8 cellular contexts compared by ENCODE assay signal in the genomic region with DNA sequence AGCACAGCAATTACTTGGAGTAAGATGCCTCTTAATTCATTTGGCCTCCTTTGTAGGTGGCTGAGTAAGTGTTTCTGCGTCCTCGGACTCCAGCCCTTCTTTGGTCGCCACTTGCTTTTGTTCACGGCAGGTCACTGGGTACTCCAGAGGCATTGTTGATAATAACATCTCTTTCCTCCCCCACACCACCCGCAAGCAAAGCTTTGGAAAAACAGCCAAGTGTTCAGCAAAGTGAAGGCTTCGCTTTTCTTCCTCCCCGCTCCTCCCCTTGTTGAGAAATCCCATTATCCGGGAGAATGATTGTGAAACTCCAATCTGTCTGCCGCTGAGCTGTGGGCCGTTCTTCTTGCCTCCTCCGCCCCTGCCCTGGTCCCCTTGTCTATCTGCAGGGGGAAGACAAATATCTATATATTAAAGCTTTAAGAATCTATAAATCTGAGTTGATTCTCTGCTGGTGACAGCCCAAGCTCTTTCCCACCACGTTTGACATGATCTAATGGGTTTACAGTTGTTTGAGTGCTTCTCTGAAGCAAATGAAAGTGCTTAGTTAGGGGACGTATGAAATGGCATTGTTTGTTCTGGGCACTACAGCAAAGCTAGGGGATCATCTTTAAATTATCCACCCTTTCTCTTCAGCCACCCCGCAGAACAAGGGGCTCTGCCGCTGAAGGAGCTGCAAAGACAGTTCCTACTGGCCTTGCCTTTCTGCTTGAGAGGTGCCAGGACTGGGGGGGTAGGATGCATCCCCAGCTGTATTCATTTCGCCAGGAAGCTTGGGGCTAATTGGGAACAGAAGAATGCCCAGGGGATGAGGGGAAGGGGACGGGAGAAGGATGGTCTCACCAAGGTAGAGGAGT.
A peak's percentile ranks its signal among the peaks of the same experiment; 100 is the strongest.
DNase-seq lines count a peak whose midpoint lies in the region; ATAC-seq and TF ChIP-seq lines count a peak whose summit lies in the region.

No MANE protein-coding gene starts in this region.

- H3K4me3 ChIP-seq in A673 (ENCODE audit: low read depth, low read length, poor library complexity, severe bottlenecking), result peak overlapping the region; percentile 36
- no peak overlapping the region for H3K4me3 ChIP-seq in Karpas-422 (ENCODE audit: low read length)
- no peak overlapping the region for H3K4me3 ChIP-seq in liver (ENCODE audit: low read depth in 1 of 3, low read length in 3 of 3)
- peak overlapping the region; percentile 21 for H3K4me3 ChIP-seq in upper lobe of right lung

- WGBS in liver, result 45% methylated on average over 17 of the region's 17 CpGs

- POLR2A ChIA-PET in A673 (lab: Charles Lee; ENCODE audit: low non-redundant PET), result interaction anchor here (0.7 kb wide), 1 partner anchor 448 kb away, joined by 3 read pairs; no protein-coding TSS in a partner anchor

- peak; percentile 36 to 57 for TF ChIP-seq RAD21 in liver (IDR thresholded peaks at IDR 0.05)

- TF ChIP-seq POLR2A in GM18505 (IDR thresholded peaks at IDR 0.05; ENCODE audit: borderline replicate concordance, extremely low read depth, insufficient read depth, insufficient read length), result no peak

- H3K4me1 ChIP-seq in A673 (ENCODE audit: insufficient read depth, low read length, poor library complexity, severe bottlenecking) (peaks cover 27% of the 10 kb centered on the region), Karpas-422 (ENCODE audit: low read length) (peaks cover 47% of the 10 kb centered on the region), liver (ENCODE audit: control insufficient read depth in 4 of 4, insufficient read depth in 4 of 4, low read length in 3 of 4) (peaks cover 0 to 8% (median 3%) of the 10 kb centered on the region in 4 donors), upper lobe of right lung (peaks cover 12% of the 10 kb centered on the region)

- H3K9me3 ChIP-seq in A673 (ENCODE audit: low read depth, low read length, poor library complexity, severe bottlenecking) (no peaks in the 10 kb centered on the region), Karpas-422 (ENCODE audit: low read length) (no peaks in the 10 kb centered on the region), liver (ENCODE audit: control insufficient read depth in 4 of 4, low read length in 3 of 4) (no peaks in the 10 kb centered on the region), upper lobe of right lung (no peaks in the 10 kb centered on the region)

- DNase-seq in A673 (ENCODE audit: low spot score) (peak; percentile 91), Karpas-422 (no peak), astrocyte of the hippocampus (ENCODE audit: low read depth, low spot score) (peak; percentile 73), upper lobe of right lung (no peak), dermis blood vessel endothelial cell (no peak), activated gamma-delta T cell (lab: John Stamatoyannopoulos, UW) (no peak)

- CTCF ChIA-PET in A673 (lab: Charles Lee), result interaction anchor here (0.6 to 1.8 kb wide), 5 partner anchors 20 to 335 kb away, joined by 4 to 6 read pairs (median 4); no protein-coding TSS in a partner anchor

- TF ChIP-seq CTCF in A673 (conservative IDR thresholded peaks at IDR 0.05; ENCODE audit: low read depth, low read length), result no peak
- TF ChIP-seq CTCF in liver (IDR thresholded peaks at IDR 0.05; ENCODE audit: low read depth, low read length, missing input control), result no peak
- no peak for TF ChIP-seq CTCF in upper lobe of right lung (IDR thresholded peaks at IDR 0.05)

- H3K27me3 ChIP-seq in A673 (replicated peaks; ENCODE audit: insufficient read depth, low read depth, low read length, poor library complexity) (no peaks in the 10 kb centered on the region), Karpas-422 (ENCODE audit: low read length) (no peaks in the 10 kb centered on the region), liver (ENCODE audit: control insufficient read depth in 4 of 4, insufficient read depth in 4 of 4, low read length in 3 of 4) (no peaks in the 10 kb centered on the region), upper lobe of right lung (no peaks in the 10 kb centered on the region)

- peaks cover 62% of the 10 kb centered on the region for H3K79me2 ChIP-seq in Karpas-422 (ENCODE audit: low read length)

- H3K9me2 ChIP-seq in Karpas-422 (replicated peaks; ENCODE audit: insufficient read depth, low read length), result no peaks in the 10 kb centered on the region

- no TSS peak for BruUV-seq in A673 (replicated peaks; lab: Mats Ljungman, UMichigan)

- H3K27ac ChIP-seq in A673 (ENCODE audit: low read depth, low read length, poor library complexity, severe bottlenecking) (peak overlapping the region; percentile 55), Karpas-422 (ENCODE audit: low read length) (peak overlapping the region; percentile 66), liver (ENCODE audit: low read depth in 1 of 2, low read length in 2 of 2) (no peak overlapping the region), upper lobe of right lung (no peak overlapping the region)

- no peak overlapping the region for H2AFZ ChIP-seq in Karpas-422 (ENCODE audit: low read length)

- H4K20me1 ChIP-seq in Karpas-422 (ENCODE audit: insufficient read depth, low read depth, low read length), result no peaks in the 10 kb centered on the region

- intact Hi-C loops in A673 (cut with micrococcal nuclease; ENCODE audit: unreplicated experiment) (no loop called here), upper lobe of right lung (cut with DNase I) (no loop called here)

- H3K36me3 ChIP-seq in A673 (ENCODE audit: insufficient read depth, low read length, poor library complexity, severe bottlenecking), result no peaks in the 10 kb centered on the region
- no peaks in the 10 kb centered on the region for H3K36me3 ChIP-seq in Karpas-422 (ENCODE audit: insufficient read depth, low read length)
- H3K36me3 ChIP-seq in liver (ENCODE audit: control insufficient read depth in 4 of 4, insufficient read depth in 3 of 4, low read depth in 1 of 4, low read length in 3 of 4), result no peaks in the 10 kb centered on the region
- no peaks in the 10 kb centered on the region for H3K36me3 ChIP-seq in upper lobe of right lung

- H3K9ac ChIP-seq in Karpas-422 (ENCODE audit: low read length) (peak overlapping the region; percentile 7; the same call in 1 of the 2 replicates), liver (ENCODE audit: low read depth in 1 of 2, low read length in 2 of 2) (no peak overlapping the region)

- peak overlapping the region; percentile 13 for H3K4me2 ChIP-seq in Karpas-422 (ENCODE audit: low read depth, low read length, poor library complexity, severe bottlenecking)

- ATAC-seq in upper lobe of right lung, result peak; percentile 81
- ATAC-seq in GM18505 (IDR thresholded peaks at IDR 0.05; ENCODE audit: unreplicated experiment), result no peak

TF ChIP-seq in liver, 16 proteins besides CTCF, POLR2A, EP300 and RAD21:
- TF ChIP-seq NR2F2 (IDR thresholded peaks at IDR 0.05) (peak; percentile 20), HNF4G (IDR thresholded peaks at IDR 0.05) (peak; percentile 37), HNF4A (conservative IDR thresholded peaks at IDR 0.05) (peak; percentile 15 to 33), FOXA2 (IDR thresholded peaks at IDR 0.05) (no peak), JUND (IDR thresholded peaks at IDR 0.05) (no peak), RXRA (IDR thresholded peaks at IDR 0.05) (peak in 1 of 2 donors; percentile 13)
TF ChIP-seq in liver: peak in this region for 4.

Comparison
In these comparisons a context has a peak if more than half of its experiments do, and no peak if none do; other contexts are left out.
1. DNase-seq: peak in A673 (single experiment) and astrocyte of the hippocampus (single experiment); none in Karpas-422 (single experiment), upper lobe of right lung (single experiment), dermis blood vessel endothelial cell (single experiment) and activated gamma-delta T cell (single experiment).
2. H3K27ac ChIP-seq: peak in A673 (single experiment) and Karpas-422 (single experiment); none in liver (0 of 2) and upper lobe of right lung (single experiment).
3. H3K4me3 ChIP-seq: peak in A673 (single experiment) and upper lobe of right lung (single experiment); none in Karpas-422 (single experiment) and liver (0 of 3).